In the genomic region with DNA sequence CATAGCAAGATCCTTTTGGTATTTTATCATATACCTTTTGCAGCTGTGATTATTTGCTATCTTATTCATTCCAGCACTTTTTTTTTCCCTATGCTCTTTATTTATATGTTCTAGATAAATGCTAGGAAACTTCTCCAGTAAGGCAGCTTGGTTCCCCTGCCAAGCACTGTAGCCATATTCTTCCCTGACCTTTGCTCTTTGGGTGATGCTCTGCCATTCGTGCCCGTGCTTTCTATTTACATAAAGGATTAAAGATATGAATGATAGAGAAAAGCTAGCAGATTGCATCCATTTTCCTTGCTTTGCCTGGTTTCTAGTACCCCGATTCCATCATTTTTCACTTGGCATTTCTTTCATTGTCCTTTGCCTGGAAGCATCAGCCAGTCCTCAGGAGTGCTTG, we compare ENCODE assay signal across 1 cellular context.
TF ChIP-seq lines count a peak whose summit lies in the region.

No MANE protein-coding gene starts in this region.

TF ChIP-seq in A549, 52 proteins besides CTCF, POLR2A, EP300 and RAD21 (continued from another document):
- no peak for TF ChIP-seq POLR2AphosphoS2 (conservative IDR thresholded peaks at IDR 0.05; ENCODE audit: low read length)
- TF ChIP-seq ZSCAN20 (CRISPR knock-in tag; IDR thresholded peaks at IDR 0.05), result no peak
- no peak for TF ChIP-seq GATA3 (IDR thresholded peaks at IDR 0.05; ENCODE audit: borderline replicate concordance)
